In genomic region chrX:110402855-110403230, GRCh38 we compare ENCODE assay signal across 23 cellular contexts. TPM values are rescaled to one million over a fixed set of nuclear protein-coding genes. Genes with fewer than 3 reads are reported as not detected.
DNase-seq lines count a peak whose midpoint lies in the region; ATAC-seq and TF ChIP-seq lines count a peak whose summit lies in the region.
"Had no signal": no experiment of that assay in that cellular context is flagged by ENCODE, and none has a peak within 500 bp of the region (broad histone marks: within the 10 kb centered on the region; RNA-seq: fewer than 3 reads in every experiment).

No MANE protein-coding gene starts in this region.

- no peaks in the 10 kb centered on the region for H3K36me3 Mint-ChIP-seq in CD8-positive, alpha-beta T cell

- H2BK120ac ChIP-seq in mesenchymal stem cell (ENCODE audit: low read depth, low read length): no peak overlapping the region

- TF ChIP-seq CTCF in mammary epithelial cell (conservative IDR thresholded peaks at IDR 0.05 in 1 of 2, IDR thresholded peaks at IDR 0.05 in 1 of 2; ENCODE audit: extremely low read depth in 1 of 2, insufficient read depth in 1 of 2, low read depth in 1 of 2, low read length in 2 of 2) (no peak), Peyer's patch (IDR thresholded peaks at IDR 0.05) (no peak)
- TF ChIP-seq CTCF in CD8-positive, alpha-beta T cell (IDR thresholded peaks at IDR 0.05): no peak

- TSS peak; percentile 84 for BruUV-seq in mammary epithelial cell (replicated peaks; lab: Mats Ljungman, UMichigan)

- peaks cover 3% of the 10 kb centered on the region for H3K27me3 Mint-ChIP-seq in CD8-positive, alpha-beta T cell (ENCODE audit: low read depth)

- no peak overlapping the region for H3K23ac ChIP-seq in mesenchymal stem cell (ENCODE audit: low read length in 2 of 2)

- H3K9ac ChIP-seq in mammary epithelial cell (ENCODE audit: insufficient read depth, low read length) (peak overlapping the region; percentile 10), mesenchymal stem cell (ENCODE audit: low read length) (peak overlapping the region; percentile 7)

- H4K8ac ChIP-seq in mesenchymal stem cell (ENCODE audit: low read length): no peak overlapping the region

- no peaks in the 10 kb centered on the region for H4K20me1 ChIP-seq in mammary epithelial cell (ENCODE audit: insufficient read depth, low read length)

- CTCF ChIA-PET in mammary epithelial cell (lab: Charles Lee; ENCODE audit: low non-redundant PET): interaction anchor here (1.0 kb wide), 1 partner anchor 256 kb away, joined by 7 read pairs; no protein-coding TSS in a partner anchor
- CTCF ChIA-PET in CD8-positive, alpha-beta T cell (lab: Charles Lee): interaction anchor here (1.1 to 23.6 kb wide), 3 partner anchors 9 to 256 kb away, joined by 6 to 457 read pairs (median 6); no protein-coding TSS in a partner anchor

- no peak for TF ChIP-seq POLR2A in Peyer's patch (IDR thresholded peaks at IDR 0.05)

- dilution Hi-C loops in mammary epithelial cell (cut with HindIII; ENCODE audit: low sequenced_read_pairs): loop anchor here (5.0 kb wide), 1 partner anchor 246 kb away; no protein-coding TSS in a partner anchor

- intact Hi-C loops in mammary epithelial cell (cut with micrococcal nuclease): loop anchor here (1.0 to 5.0 kb wide), 2 partner anchors 66 to 86 kb away; no protein-coding TSS in a partner anchor
- intact Hi-C loops in CD8-positive, alpha-beta T cell (cut with DNase I, micrococcal nuclease): no loop called here

- H3K27me3 ChIP-seq in mammary epithelial cell (ENCODE audit: insufficient read depth, low read length) (no peaks in the 10 kb centered on the region), mesenchymal stem cell (ENCODE audit: control insufficient read depth in 1 of 2, insufficient read depth in 1 of 2, low read length in 2 of 2) (peaks cover 0 to 27% of the 10 kb centered on the region in 2 experiments), Peyer's patch (no peaks in the 10 kb centered on the region)
- no peaks in the 10 kb centered on the region for H3K27me3 ChIP-seq in CD8-positive, alpha-beta T cell (ENCODE audit: insufficient read depth, low read length)
- H3K27me3 ChIP-seq: BE2C, tibial artery had no signal

- no peak overlapping the region for H2BK15ac ChIP-seq in mesenchymal stem cell (ENCODE audit: low read depth, poor library complexity, severe bottlenecking)

- H3K4me1 ChIP-seq in mammary epithelial cell (ENCODE audit: insufficient read depth, low read length) (peaks cover 21% of the 10 kb centered on the region), mesenchymal stem cell (ENCODE audit: control insufficient read depth, insufficient read depth, low read depth, low read length) (peaks cover 6% of the 10 kb centered on the region), Peyer's patch (no peaks in the 10 kb centered on the region)
- H3K4me1 ChIP-seq in CD8-positive, alpha-beta T cell (ENCODE audit: insufficient read depth, low read length): no peaks in the 10 kb centered on the region
- H3K4me1 ChIP-seq: BE2C, left ventricle myocardium inferior, tibial artery had no signal

- H2BK12ac ChIP-seq in mesenchymal stem cell (ENCODE audit: low read length in 2 of 2): peak overlapping the region in 1 of 2 experiments; percentile 73

- H3K4me3 Mint-ChIP-seq in CD8-positive, alpha-beta T cell: no peak overlapping the region
- H3K4me3 Mint-ChIP-seq: IgD-negative memory B cell had no signal

- H4K91ac ChIP-seq in mesenchymal stem cell (ENCODE audit: low read length): peak overlapping the region; percentile 50

- H3K9me3 ChIP-seq in mammary epithelial cell (replicated peaks; ENCODE audit: insufficient read depth, low read length) (no peaks in the 10 kb centered on the region), mesenchymal stem cell (ENCODE audit: control insufficient read depth, low read length) (no peaks in the 10 kb centered on the region), Peyer's patch (no peaks in the 10 kb centered on the region)
- H3K9me3 ChIP-seq in CD8-positive, alpha-beta T cell (ENCODE audit: low read length): no peaks in the 10 kb centered on the region
- H3K9me3 ChIP-seq: BE2C, left ventricle myocardium inferior, tibial artery had no signal

- H3K4ac ChIP-seq in mesenchymal stem cell (ENCODE audit: low read depth in 1 of 2, low read length in 2 of 2): no peak overlapping the region

- no peaks in the 10 kb centered on the region for H3K79me1 ChIP-seq in mesenchymal stem cell (replicated peaks; ENCODE audit: low read length, poor library complexity, severe bottlenecking)

- no peak overlapping the region for H3K27ac Mint-ChIP-seq in CD8-positive, alpha-beta T cell
- H3K27ac Mint-ChIP-seq: IgD-negative memory B cell had no signal

- ATAC-seq in CD8-positive, alpha-beta T cell: no peak
- ATAC-seq in HG03135 (IDR thresholded peaks at IDR 0.05; ENCODE audit: unreplicated experiment): no peak

- 9% methylated on average over 1 of the region's 1 CpG for WGBS in mammary epithelial cell (ENCODE audit: low coverage, missing lambda C conversion rate)
- WGBS in mesenchymal stem cell: no CpG with 5 or more reads among the region's 1 CpG

- H3K18ac ChIP-seq in mesenchymal stem cell (ENCODE audit: low read depth in 1 of 2, low read length in 2 of 2): peak overlapping the region; percentile 66 to 68

- no peaks in the 10 kb centered on the region for H3K4me1 Mint-ChIP-seq in CD8-positive, alpha-beta T cell (ENCODE audit: low read depth)
- H3K4me1 Mint-ChIP-seq: IgD-negative memory B cell had no signal

- DNase-seq in NOMO-1 (lab: John Stamatoyannopoulos, UW; ENCODE audit: unreplicated experiment in 2 of 2) (peak; percentile 10 to 12), NOMO-1 treated with dmso at 0.1 percent for 144 hours (lab: John Stamatoyannopoulos, UW; ENCODE audit: unreplicated experiment) (no peak), mammary epithelial cell (peak; percentile 55), mesenchymal stem cell (no peak), Peyer's patch (no peak)
- DNase-seq in activated naive CD4-positive, alpha-beta T cell (lab: John Stamatoyannopoulos, UW): no peak
- DNase-seq in CD8-positive, alpha-beta T cell: no peak
- DNase-seq: activated CD4-positive, alpha-beta T cell treated with anti-CD3 and anti-CD28 coated beads, Interleukin-2, amount 50 U/mL, for 1 hour; activated CD8-positive, alpha-beta memory T cell treated with anti-CD3 and anti-CD28 coated beads, Interleukin-2, amount 50 U/mL, for 4 hours; activated effector memory CD4-positive, alpha-beta T cell treated with Interleukin-2 at 50 U/mL for 16 hours; dermis blood vessel endothelial cell; glutamatergic neuron; NCI-H187; NCI-H446; stimulated activated naive CD4-positive, alpha-beta T cell treated with Interleukin-2 at 50 U/mL for 16 hours had no signal

- H3K27ac ChIP-seq in mammary epithelial cell (ENCODE audit: insufficient read depth, low read depth, low read length) (peak overlapping the region; percentile 82), mesenchymal stem cell (ENCODE audit: low read length, poor library complexity, severe bottlenecking) (no peak overlapping the region), Peyer's patch (no peak overlapping the region)
- H3K27ac ChIP-seq in CD8-positive, alpha-beta T cell (ENCODE audit: low read depth, low read length): no peak overlapping the region
- H3K27ac ChIP-seq: 22Rv1, left ventricle myocardium inferior, tibial artery had no signal

- H2AK5ac ChIP-seq in mesenchymal stem cell (ENCODE audit: low read length, severe bottlenecking): peak overlapping the region; percentile 83

- H3K4me3 ChIP-seq in mammary epithelial cell (replicated peaks in 1 of 3; ENCODE audit: insufficient read depth in 1 of 3, low read depth in 2 of 3, low read length in 3 of 3) (no peak overlapping the region), mesenchymal stem cell (ENCODE audit: insufficient read depth in 1 of 2, low read depth in 1 of 2, low read length in 2 of 2) (no peak overlapping the region), Peyer's patch (no peak overlapping the region)
- no peak overlapping the region for H3K4me3 ChIP-seq in CD8-positive, alpha-beta T cell (ENCODE audit: low read depth, low read length)
- H3K4me3 ChIP-seq: left ventricle myocardium inferior, tibial artery had no signal

- H2AFZ ChIP-seq in mammary epithelial cell (ENCODE audit: low read depth, low read length) (peak overlapping the region; percentile 78), mesenchymal stem cell (ENCODE audit: low read depth, low read length) (no peak overlapping the region)

- POLR2A ChIA-PET in CD8-positive, alpha-beta T cell (lab: Charles Lee): no interaction called here

- in situ Hi-C loops in mammary epithelial cell (cut with MboI; ENCODE audit: low sequenced_read_pairs in 2 of 2): loop anchor here (25.0 kb wide), 1 partner anchor 491 kb away; no protein-coding TSS in a partner anchor

- H3K4me2 ChIP-seq in mammary epithelial cell (ENCODE audit: insufficient read depth, low read depth, low read length) (peak overlapping the region; percentile 39), mesenchymal stem cell (ENCODE audit: low read length, poor library complexity, severe bottlenecking) (no peak overlapping the region)

- H3K79me2 ChIP-seq in mammary epithelial cell (ENCODE audit: insufficient read depth, low read length): no peaks in the 10 kb centered on the region

- no peaks in the 10 kb centered on the region for H3K36me3 ChIP-seq in mammary epithelial cell (ENCODE audit: insufficient read depth, low read length)
- H3K36me3 ChIP-seq in mesenchymal stem cell (ENCODE audit: control insufficient read depth in 1 of 2, insufficient read depth in 2 of 2, low read depth in 1 of 2, low read length in 2 of 2): no peaks in the 10 kb centered on the region
- no peaks in the 10 kb centered on the region for H3K36me3 ChIP-seq in CD8-positive, alpha-beta T cell (ENCODE audit: insufficient read depth, low read length)
- no peaks in the 10 kb centered on the region for H3K36me3 ChIP-seq in Peyer's patch
- H3K36me3 ChIP-seq: BE2C, left ventricle myocardium inferior, tibial artery had no signal

- no peaks in the 10 kb centered on the region for H3K9me3 Mint-ChIP-seq in CD8-positive, alpha-beta T cell
- H3K9me3 Mint-ChIP-seq: IgD-negative memory B cell had no signal

- no peak overlapping the region for H2BK5ac ChIP-seq in mesenchymal stem cell (ENCODE audit: low read depth, low read length, poor library complexity, severe bottlenecking)

- no peak overlapping the region for H3K14ac ChIP-seq in mesenchymal stem cell (ENCODE audit: low read length in 2 of 2)

RNA-seq across cellular contexts. Expression of gene RTL9, which starts 44.2 kb away (rescaled TPM):
- total RNA-seq in mammary epithelial cell (under 1 TPM in 1 of 2 donors, not detected in 1; 0.26 TPM), Peyer's patch (not detected)
- 0.02 TPM for polyA plus RNA-seq in mammary epithelial cell
- polyA minus RNA-seq in mammary epithelial cell: not detected
- 0.33 TPM for polyA plus RNA-seq in mesenchymal stem cell (2013, experiment 1 of 2)
- 0.49 TPM for polyA plus RNA-seq in mesenchymal stem cell (2013, experiment 2 of 2)
- total RNA-seq in CD8-positive, alpha-beta T cell: not detected
- total RNA-seq: dermis blood vessel endothelial cell, epithelial cell of proximal tubule, G401 had no signal
- polyA plus RNA-seq: IgD-negative memory B cell had no signal

Comparison
In these comparisons a context has a peak if more than half of its experiments do, and no peak if none do; other contexts are left out.
1. DNase-seq: peak in NOMO-1 (2 of 2) and mammary epithelial cell (single experiment); none in NOMO-1 treated with dmso at 0.1 percent for 144 hours (single experiment), mesenchymal stem cell (single experiment), activated naive CD4-positive, alpha-beta T cell (0 of 4), CD8-positive, alpha-beta T cell (0 of 7) and Peyer's patch (0 of 3).